Comparison of ENCODE assay signal across 10 cellular contexts in the genomic region with DNA sequence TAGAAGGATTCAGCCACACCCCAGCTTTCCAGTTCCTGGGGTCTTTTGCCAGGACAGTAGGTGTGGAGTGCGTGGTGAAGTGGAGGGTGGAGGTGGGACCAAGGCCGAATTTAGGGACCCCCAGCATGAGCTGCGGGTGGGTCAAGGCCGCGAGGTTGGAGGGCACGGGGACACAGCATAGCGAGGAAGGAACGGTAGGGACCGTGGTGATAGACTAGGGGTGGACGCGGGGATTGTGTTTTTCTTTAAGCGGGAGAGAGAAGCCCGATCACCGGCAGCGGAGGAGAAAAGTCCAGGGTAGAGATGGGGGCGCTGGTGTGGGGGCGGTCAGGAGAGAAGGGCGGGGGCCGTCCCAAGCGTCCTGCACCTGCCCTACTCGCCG. TPM values are rescaled to one million over a fixed set of nuclear protein-coding genes. Genes with fewer than 3 reads are reported as not detected.
A peak's percentile ranks its signal among the peaks of the same experiment; 100 is the strongest.
DNase-seq lines count a peak whose midpoint lies in the region; ATAC-seq, FAIRE-seq and TF ChIP-seq lines count a peak whose summit lies in the region.
"Had no signal": no experiment of that assay in that cellular context is flagged by ENCODE, and none has a peak within 500 bp of the region (broad histone marks: within the 10 kb centered on the region; RNA-seq: fewer than 3 reads in every experiment).

No MANE protein-coding gene starts in this region.

- no peak overlapping the region for H3K27ac ChIP-seq in ascending aorta
- H3K27ac ChIP-seq in gastroesophageal sphincter = no peak overlapping the region

- peak overlapping the region; percentile 34 to 39 for H3K4me3 ChIP-seq in ascending aorta
- H3K4me3 ChIP-seq in iPS-18c (ENCODE audit: insufficient read depth, low read depth, low read length) = peak overlapping the region; percentile 67; the same call in 1 of the 2 replicates
- peak overlapping the region in 1 of 2 donors; percentile 34 for H3K4me3 ChIP-seq in gastroesophageal sphincter
- H3K4me3 ChIP-seq: lung had no signal

- no peak for DNase-seq in activated CD4-positive, alpha-beta T cell treated with anti-CD3 and anti-CD28 coated beads, Interleukin-2, amount 10 ng/mL, durations not matched to agents 24 days and 14 days
- no peak for DNase-seq in activated CD4-positive, alpha-beta T cell treated with anti-CD3 and anti-CD28 coated beads for 48 hours
- DNase-seq in ascending aorta (ENCODE audit: low spot score in 2 of 2) (no peak), ecto neural progenitor cell (ENCODE audit: low spot score) (no peak), RCC 7860 (ENCODE audit: low spot score) (no peak)
- DNase-seq in stimulated activated naive B cell treated with anti-CD40 and anti-IgM and Interleukin-4, amounts not matched to agents 10 μg/mL and 1 μg/mL and 100 μg/mL, for 72 hours = no peak

- no peak for TF ChIP-seq CTCF in ascending aorta (IDR thresholded peaks at IDR 0.05)
- no peak for TF ChIP-seq CTCF in gastroesophageal sphincter (IDR thresholded peaks at IDR 0.05)

- H3K4me3 Mint-ChIP-seq in activated CD4-positive, alpha-beta T cell treated with anti-CD3 and anti-CD28 coated beads, Interleukin-2, amount 10 ng/mL, durations not matched to agents 24 days and 14 days = peak overlapping the region; percentile 41
- peak overlapping the region; percentile 62 to 79 for H3K4me3 Mint-ChIP-seq in stimulated activated naive B cell treated with anti-CD40 and anti-IgM and Interleukin-4, amounts not matched to agents 10 μg/mL and 1 μg/mL and 100 μg/mL, for 72 hours

- 10 to 20% methylated on average over 2 to 13 of the region's 22 CpGs for WGBS in gastroesophageal sphincter (ENCODE audit: low coverage in 1 of 2), 2 donors

- FAIRE-seq in RCC 7860 (lab: Jason Lieb, UNC) = no peak

- intact Hi-C loops in activated CD4-positive, alpha-beta T cell treated with anti-CD3 and anti-CD28 coated beads, Interleukin-2, amount 10 ng/mL, durations not matched to agents 24 days and 14 days (cut with micrococcal nuclease) = no loop called here
- intact Hi-C loops in ascending aorta (cut with DNase I) = no loop called here

- no peak overlapping the region for H3K27ac Mint-ChIP-seq in activated CD4-positive, alpha-beta T cell treated with anti-CD3 and anti-CD28 coated beads, Interleukin-2, amount 10 ng/mL, durations not matched to agents 24 days and 14 days
- H3K27ac Mint-ChIP-seq in stimulated activated naive B cell treated with anti-CD40 and anti-IgM and Interleukin-4, amounts not matched to agents 10 μg/mL and 1 μg/mL and 100 μg/mL, for 72 hours = no peak overlapping the region

- no peak for TF ChIP-seq POLR2A in gastroesophageal sphincter (IDR thresholded peaks at IDR 0.05)

- ATAC-seq in stimulated activated naive B cell treated with anti-CD40 and anti-IgM and Interleukin-4, amounts not matched to agents 10 μg/mL and 1 μg/mL and 100 μg/mL, for 72 hours (replicated peaks) = no peak
- no peak for ATAC-seq in gastroesophageal sphincter
- ATAC-seq: Panc1 had no signal

- H3K27me3 Mint-ChIP-seq in activated CD4-positive, alpha-beta T cell treated with anti-CD3 and anti-CD28 coated beads, Interleukin-2, amount 10 ng/mL, durations not matched to agents 24 days and 14 days = peaks cover 65% of the 10 kb centered on the region
- H3K27me3 Mint-ChIP-seq in stimulated activated naive B cell treated with anti-CD40 and anti-IgM and Interleukin-4, amounts not matched to agents 10 μg/mL and 1 μg/mL and 100 μg/mL, for 72 hours = peaks cover 59 to 72% of the 10 kb centered on the region in 2 donors

- H3K4me1 ChIP-seq in ascending aorta (no peaks in the 10 kb centered on the region), gastroesophageal sphincter (peaks cover 0 to 12% (median 9%) of the 10 kb centered on the region in 3 donors)

- H3K9me3 ChIP-seq in ascending aorta (no peaks in the 10 kb centered on the region), iPS-18c (ENCODE audit: control insufficient read depth, insufficient read depth, low read length) (peaks cover 11% of the 10 kb centered on the region), gastroesophageal sphincter (peaks cover 0 to 18% (median 0%) of the 10 kb centered on the region in 3 donors)

- no peaks in the 10 kb centered on the region for H3K36me3 Mint-ChIP-seq in activated CD4-positive, alpha-beta T cell treated with anti-CD3 and anti-CD28 coated beads, Interleukin-2, amount 10 ng/mL, durations not matched to agents 24 days and 14 days (ENCODE audit: low read depth)
- H3K36me3 Mint-ChIP-seq in stimulated activated naive B cell treated with anti-CD40 and anti-IgM and Interleukin-4, amounts not matched to agents 10 μg/mL and 1 μg/mL and 100 μg/mL, for 72 hours = peaks cover 0 to 4% of the 10 kb centered on the region in 2 donors

- no peak for TF ChIP-seq EP300 in gastroesophageal sphincter (IDR thresholded peaks at IDR 0.05)

- H3K36me3 ChIP-seq in ascending aorta = no peaks in the 10 kb centered on the region
- no peaks in the 10 kb centered on the region for H3K36me3 ChIP-seq in gastroesophageal sphincter

- H3K27me3 ChIP-seq in ascending aorta (peaks cover 10% of the 10 kb centered on the region), gastroesophageal sphincter (peaks cover 81% of the 10 kb centered on the region)

- H3K4me1 Mint-ChIP-seq in activated CD4-positive, alpha-beta T cell treated with anti-CD3 and anti-CD28 coated beads, Interleukin-2, amount 10 ng/mL, durations not matched to agents 24 days and 14 days = peaks cover 3% of the 10 kb centered on the region
- peaks cover 7 to 12% of the 10 kb centered on the region in 2 donors for H3K4me1 Mint-ChIP-seq in stimulated activated naive B cell treated with anti-CD40 and anti-IgM and Interleukin-4, amounts not matched to agents 10 μg/mL and 1 μg/mL and 100 μg/mL, for 72 hours

- H3K9me3 Mint-ChIP-seq in activated CD4-positive, alpha-beta T cell treated with anti-CD3 and anti-CD28 coated beads, Interleukin-2, amount 10 ng/mL, durations not matched to agents 24 days and 14 days = no peaks in the 10 kb centered on the region
- H3K9me3 Mint-ChIP-seq in stimulated activated naive B cell treated with anti-CD40 and anti-IgM and Interleukin-4, amounts not matched to agents 10 μg/mL and 1 μg/mL and 100 μg/mL, for 72 hours = peaks cover 0 to 2% of the 10 kb centered on the region in 2 donors

RNA-seq across cellular contexts. Expression of gene B4GALNT2, which starts 0.3 kb away (rescaled TPM):
- total RNA-seq in activated CD4-positive, alpha-beta T cell treated with anti-CD3 and anti-CD28 coated beads, Interleukin-2, amount 10 ng/mL, durations not matched to agents 24 days and 14 days = 0.02 and 0.05 TPM in 2 replicates
- not detected for total RNA-seq in ascending aorta
- not detected for total RNA-seq in gastroesophageal sphincter
